9 cellular contexts compared by ENCODE assay signal in genomic region chr2:127065299-127065931, GRCh38. TPM values are rescaled to one million over a fixed set of nuclear protein-coding genes. Genes with fewer than 3 reads are reported as not detected.
DNase-seq lines count a peak whose midpoint lies in the region; TF ChIP-seq lines count a peak whose summit lies in the region.
"Had no signal": no experiment of that assay in that cellular context is flagged by ENCODE, and none has a peak within 500 bp of the region (broad histone marks: within the 10 kb centered on the region; RNA-seq: fewer than 3 reads in every experiment).

No MANE protein-coding gene starts in this region.

- H3K9ac ChIP-seq in NT2/D1 (ENCODE audit: insufficient read length, low read depth) = peak overlapping the region; percentile 44

- peak overlapping the region in 6 of 7 donors; percentile 13 to 83 (median 53) for H3K27ac Mint-ChIP-seq in CD4-positive, alpha-beta memory T cell
- H3K27ac Mint-ChIP-seq in endothelial cell (ENCODE audit: unreplicated experiment) = peak overlapping the region; percentile 80

- H3K36me3 ChIP-seq in CD4-positive, alpha-beta memory T cell (ENCODE audit: insufficient read depth, low read length) = peaks cover 47% of the 10 kb centered on the region
- H3K36me3 ChIP-seq in NT2/D1 (ENCODE audit: insufficient read depth, insufficient read length, low read length) (peaks cover 45% of the 10 kb centered on the region), sigmoid colon (peaks cover 0 to 24% (median 4%) of the 10 kb centered on the region in 4 donors)

- TF ChIP-seq CTCF in endothelial cell (IDR thresholded peaks at IDR 0.05; ENCODE audit: unreplicated experiment) = no peak
- no peak for TF ChIP-seq CTCF in sigmoid colon (IDR thresholded peaks at IDR 0.05)
- TF ChIP-seq CTCF in GM10266 (IDR thresholded peaks at IDR 0.05; ENCODE audit: control insufficient read depth, insufficient read depth, low read depth, missing control alignments) = no peak
- no peak for TF ChIP-seq CTCF in GM10248 (IDR thresholded peaks at IDR 0.05; ENCODE audit: control extremely low read depth, extremely low read depth, low read depth, missing control alignments)

- H3K36me3 Mint-ChIP-seq in CD4-positive, alpha-beta memory T cell = peaks cover 27 to 55% of the 10 kb centered on the region in 2 donors
- H3K36me3 Mint-ChIP-seq in endothelial cell (ENCODE audit: low read depth, unreplicated experiment) = peaks cover 33% of the 10 kb centered on the region

- no peaks in the 10 kb centered on the region for H3K9me3 ChIP-seq in CD4-positive, alpha-beta memory T cell (ENCODE audit: control insufficient read depth in 1 of 2, low read length in 2 of 2)
- H3K9me3 ChIP-seq in NT2/D1 (ENCODE audit: insufficient read depth, low read length) (no peaks in the 10 kb centered on the region), sigmoid colon (no peaks in the 10 kb centered on the region)
- H3K9me3 ChIP-seq: MG63 had no signal

- CTCF ChIA-PET in CD4-positive, alpha-beta memory T cell (lab: Charles Lee; ENCODE audit: partially characterized antibody) = no interaction called here
- CTCF ChIA-PET in GM10248 (lab: Yijun Ruan, JAX) = interaction anchor here (1.3 to 7.8 kb wide), 3 partner anchors 14 to 414 kb away, joined by 5 to 77 read pairs (median 7); no protein-coding TSS in a partner anchor

- intact Hi-C loops in CD4-positive, alpha-beta memory T cell (cut with micrococcal nuclease) = no loop called here
- intact Hi-C loops in sigmoid colon (cut with DNase I) = loop anchor here (2.0 to 10.0 kb wide), 3 partner anchors 42 to 339 kb away; partner anchors contain the start of gene BIN1

- no peak for TF ChIP-seq EP300 in sigmoid colon (IDR thresholded peaks at IDR 0.05)

- H3K4me1 ChIP-seq in CD4-positive, alpha-beta memory T cell (ENCODE audit: insufficient read depth, low read length) = peaks cover 15% of the 10 kb centered on the region
- peaks cover 44% of the 10 kb centered on the region for H3K4me1 ChIP-seq in NT2/D1 (ENCODE audit: insufficient read depth, insufficient read length)
- H3K4me1 ChIP-seq in sigmoid colon = peaks cover 0 to 29% (median 22%) of the 10 kb centered on the region in 4 donors

- WGBS in sigmoid colon, 2 donors = 87 to 92% methylated on average over 13 of the region's 13 CpGs

- POLR2A ChIA-PET in CD4-positive, alpha-beta memory T cell (lab: Charles Lee; ENCODE audit: partially characterized antibody) = interaction anchor here (2.2 to 10.1 kb wide), 2 partner anchors 9 to 15 kb away, joined by 8 to 72 read pairs; no protein-coding TSS in a partner anchor
- POLR2A ChIA-PET in GM10248 (lab: Yijun Ruan, JAX) = no interaction called here

- no peaks in the 10 kb centered on the region for H3K9me3 Mint-ChIP-seq in CD4-positive, alpha-beta memory T cell
- H3K9me3 Mint-ChIP-seq in endothelial cell (ENCODE audit: unreplicated experiment) = no peaks in the 10 kb centered on the region

- DNase-seq in CD4-positive, alpha-beta memory T cell = peak in 1 of 5 donors; percentile 12
- DNase-seq in NT2/D1 (ENCODE audit: low read depth, low spot score) (no peak), endothelial cell (ENCODE audit: low spot score) (no peak), sigmoid colon (no peak), NCI-H446 treated with DMSO at 0.1 percent for 48 hours (lab: John Stamatoyannopoulos, UW) (no peak), GM10266 (ENCODE audit: extremely low spot score) (no peak), GM10248 (ENCODE audit: extremely low spot score) (no peak), dermis blood vessel endothelial cell (no peak)

- H3K27me3 ChIP-seq in CD4-positive, alpha-beta memory T cell (ENCODE audit: insufficient read depth, low read length) = no peaks in the 10 kb centered on the region
- H3K27me3 ChIP-seq in NT2/D1 (ENCODE audit: insufficient read depth, insufficient read length) (no peaks in the 10 kb centered on the region), sigmoid colon (no peaks in the 10 kb centered on the region)
- H3K27me3 ChIP-seq: MG63 had no signal

- no peak for TF ChIP-seq POLR2A in sigmoid colon (IDR thresholded peaks at IDR 0.05)

- H3K4me3 ChIP-seq in CD4-positive, alpha-beta memory T cell (ENCODE audit: low read length in 2 of 2) = no peak overlapping the region
- H3K4me3 ChIP-seq in NT2/D1 (ENCODE audit: insufficient read length, low read depth) (no peak overlapping the region), sigmoid colon (no peak overlapping the region)
- H3K4me3 ChIP-seq: MG63 had no signal

- H3K4me3 Mint-ChIP-seq in CD4-positive, alpha-beta memory T cell = no peak overlapping the region
- H3K4me3 Mint-ChIP-seq in endothelial cell (ENCODE audit: unreplicated experiment) = peak overlapping the region; percentile 39

- H3K4me1 Mint-ChIP-seq in CD4-positive, alpha-beta memory T cell = peaks cover 6 to 32% (median 19%) of the 10 kb centered on the region in 4 donors
- H3K4me1 Mint-ChIP-seq in endothelial cell (ENCODE audit: unreplicated experiment) = peaks cover 39% of the 10 kb centered on the region

- H3K27me3 Mint-ChIP-seq in CD4-positive, alpha-beta memory T cell = no peaks in the 10 kb centered on the region
- H3K27me3 Mint-ChIP-seq in endothelial cell (ENCODE audit: unreplicated experiment) = peaks cover 36% of the 10 kb centered on the region

- peak overlapping the region; percentile 9 for H3K27ac ChIP-seq in CD4-positive, alpha-beta memory T cell (ENCODE audit: low read depth, low read length)
- H3K27ac ChIP-seq in sigmoid colon = peak overlapping the region; percentile 67 to 77 (median 75)

RNA-seq across cellular contexts. Expression of gene BIN1, which starts 41.5 kb away (rescaled TPM):
- 100 to 1,000 TPM in 1 of 2 experiments, 10 to 100 TPM in 1; 99.4 to 103 TPM for total RNA-seq in CD4-positive, alpha-beta memory T cell
- 100 to 1,000 TPM; 141 to 163 TPM for polyA plus RNA-seq in CD4-positive, alpha-beta memory T cell
- total RNA-seq in endothelial cell (ENCODE audit: unreplicated experiment) (182 TPM), sigmoid colon (10 to 100 TPM; 36.1 to 57.9 (median 43.2) TPM), dermis blood vessel endothelial cell (34.4 and 49.0 TPM in 2 replicates)
- polyA plus RNA-seq in sigmoid colon = 10 to 100 TPM; 20.3 to 52.9 (median 34.8) TPM
